In the genomic region with DNA sequence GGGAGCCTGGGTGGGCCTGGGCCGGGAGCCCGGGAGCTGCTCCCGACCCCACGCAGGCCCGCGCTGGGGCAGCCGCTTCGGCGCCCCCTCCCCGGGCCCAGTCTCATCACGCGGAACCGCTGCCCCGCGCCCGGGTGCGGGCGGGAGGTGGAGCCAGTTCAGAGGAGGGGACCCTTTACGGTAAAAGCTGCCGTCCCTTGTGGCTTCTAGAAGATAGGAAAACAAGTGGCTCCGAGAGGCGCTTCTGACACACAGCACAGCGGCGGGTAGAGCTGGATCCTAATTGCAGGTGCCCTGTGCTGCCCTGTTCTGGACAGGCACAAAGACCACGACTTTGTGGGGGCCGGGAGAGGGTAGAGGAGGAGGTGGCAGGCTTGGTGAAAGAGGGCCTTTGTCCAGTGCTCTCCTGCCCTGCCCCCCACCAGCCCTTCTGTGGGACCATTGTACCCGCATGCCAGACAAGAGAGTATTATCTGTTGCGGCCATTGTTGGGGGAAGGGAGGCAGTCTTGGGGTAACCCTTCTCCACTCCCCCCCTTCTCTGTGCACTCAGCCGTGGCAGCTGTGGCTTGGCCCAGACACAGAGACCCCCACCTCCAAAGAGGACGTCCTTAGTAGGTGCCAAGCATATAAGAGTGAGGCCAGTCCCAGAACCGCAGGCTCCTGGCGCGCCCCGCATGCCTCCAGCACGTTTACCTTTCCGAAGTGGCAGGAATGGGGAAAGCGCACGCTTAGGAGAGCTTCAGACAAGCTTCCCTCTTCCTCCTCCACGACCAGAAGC, we compare ENCODE assay signal across 8 cellular contexts. TPM values are rescaled to one million over a fixed set of nuclear protein-coding genes. Genes with fewer than 3 reads are reported as not detected.
DNase-seq lines count a peak whose midpoint lies in the region; ATAC-seq and TF ChIP-seq lines count a peak whose summit lies in the region.

No MANE protein-coding gene starts in this region.

- peaks cover 35% of the 10 kb centered on the region for H3K36me3 Mint-ChIP-seq in activated CD4-positive, alpha-beta T cell treated with anti-CD3 and anti-CD28 coated beads, Interleukin-2, amount 10 ng/mL, durations not matched to agents 7 days and 5 days (ENCODE audit: low read depth)
- H3K36me3 Mint-ChIP-seq in endothelial cell (ENCODE audit: low read depth, unreplicated experiment): peaks cover 18% of the 10 kb centered on the region

- ATAC-seq in thoracic aorta (ENCODE audit: insufficient number of reproducible peaks, low FRiP score, low read depth): no peak

- POLR2A ChIA-PET in activated CD4-positive, alpha-beta T cell treated with anti-CD3 and anti-CD28 coated beads, Interleukin-2, amount 10 ng/mL, durations not matched to agents 7 days and 5 days (lab: Charles Lee): interaction anchor here (0.6 to 3.0 kb wide), 2 partner anchors 37 to 146 kb away, joined by 3 to 7 read pairs; partner anchors contain the start of genes DHX58 and ODAD4

- H3K27ac ChIP-seq in thoracic aorta: peak overlapping the region; percentile 69 to 85

- H3K4me1 Mint-ChIP-seq in activated CD4-positive, alpha-beta T cell treated with anti-CD3 and anti-CD28 coated beads, Interleukin-2, amount 10 ng/mL, durations not matched to agents 7 days and 5 days: peaks cover 51% of the 10 kb centered on the region
- H3K4me1 Mint-ChIP-seq in endothelial cell (ENCODE audit: unreplicated experiment): peaks cover 19% of the 10 kb centered on the region

- peaks cover 4 to 48% of the 10 kb centered on the region in 2 donors for H3K4me1 ChIP-seq in thoracic aorta (ENCODE audit: control insufficient read depth in 1 of 2, low read depth in 2 of 2)

- TF ChIP-seq CTCF in endothelial cell (IDR thresholded peaks at IDR 0.05; ENCODE audit: unreplicated experiment): no peak
- no peak for TF ChIP-seq CTCF in thoracic aorta (IDR thresholded peaks at IDR 0.05)

- H3K4me3 Mint-ChIP-seq in activated CD4-positive, alpha-beta T cell treated with anti-CD3 and anti-CD28 coated beads, Interleukin-2, amount 10 ng/mL, durations not matched to agents 7 days and 5 days: peak overlapping the region; percentile 84
- H3K4me3 Mint-ChIP-seq in endothelial cell (ENCODE audit: unreplicated experiment): peak overlapping the region; percentile 81

- DNase-seq in NCI-H1092 treated with DMSO at 0.1 percent for 48 hours (lab: John Stamatoyannopoulos, UW): peak; percentile 27
- DNase-seq in NCI-H1092 (lab: John Stamatoyannopoulos, UW): no peak
- DNase-seq in HK-2 (ENCODE audit: unreplicated experiment): peak; percentile 41
- DNase-seq in activated CD4-positive, alpha-beta T cell treated with anti-CD3 and anti-CD28 coated beads, Interleukin-2, amount 10 ng/mL, durations not matched to agents 7 days and 5 days: peak; percentile 57
- no peak for DNase-seq in endothelial cell (ENCODE audit: low spot score)
- DNase-seq in myocyte (ENCODE audit: low read depth): peak; percentile 30
- DNase-seq in thoracic aorta (ENCODE audit: low spot score): no peak
- DNase-seq in NK-92 treated with Interleukin-12 subunit alpha and Interleukin-12 subunit beta, amount 100 ng/mL, for 24 hours (lab: John Stamatoyannopoulos, UW): no peak

- peaks cover 4% of the 10 kb centered on the region for H3K27me3 Mint-ChIP-seq in activated CD4-positive, alpha-beta T cell treated with anti-CD3 and anti-CD28 coated beads, Interleukin-2, amount 10 ng/mL, durations not matched to agents 7 days and 5 days
- peaks cover 30% of the 10 kb centered on the region for H3K27me3 Mint-ChIP-seq in endothelial cell (ENCODE audit: unreplicated experiment)

- peak overlapping the region; percentile 93 for H3K4me3 ChIP-seq in thoracic aorta

- no peaks in the 10 kb centered on the region for H3K9me3 Mint-ChIP-seq in activated CD4-positive, alpha-beta T cell treated with anti-CD3 and anti-CD28 coated beads, Interleukin-2, amount 10 ng/mL, durations not matched to agents 7 days and 5 days
- H3K9me3 Mint-ChIP-seq in endothelial cell (ENCODE audit: unreplicated experiment): no peaks in the 10 kb centered on the region

- CTCF ChIA-PET in activated CD4-positive, alpha-beta T cell treated with anti-CD3 and anti-CD28 coated beads, Interleukin-2, amount 10 ng/mL, durations not matched to agents 7 days and 5 days (lab: Charles Lee): interaction anchor here (0.6 to 2.0 kb wide), 4 partner anchors 37 to 147 kb away, joined by 3 to 8 read pairs (median 4); partner anchors contain the start of genes DHX58 and ODAD4

- no peaks in the 10 kb centered on the region for H3K9me3 ChIP-seq in thoracic aorta

- no peaks in the 10 kb centered on the region for H3K27me3 ChIP-seq in thoracic aorta (replicated peaks; ENCODE audit: insufficient read depth)

- H3K27ac Mint-ChIP-seq in activated CD4-positive, alpha-beta T cell treated with anti-CD3 and anti-CD28 coated beads, Interleukin-2, amount 10 ng/mL, durations not matched to agents 7 days and 5 days: peak overlapping the region; percentile 91
- peak overlapping the region; percentile 6 for H3K27ac Mint-ChIP-seq in endothelial cell (ENCODE audit: unreplicated experiment)

- H3K36me3 ChIP-seq in thoracic aorta: peaks cover 13% of the 10 kb centered on the region

RNA-seq across cellular contexts. Expression of gene CNP, which starts 0.7 kb away (rescaled TPM):
- total RNA-seq in activated CD4-positive, alpha-beta T cell treated with anti-CD3 and anti-CD28 coated beads, Interleukin-2, amount 10 ng/mL, durations not matched to agents 7 days and 5 days: 10 to 100 TPM; 81.2 to 97.5 TPM
- total RNA-seq in endothelial cell (ENCODE audit: unreplicated experiment): 82.1 TPM
- total RNA-seq in myocyte: 64.0 and 66.1 TPM in 2 replicates
- 75.3 TPM for polyA plus RNA-seq in myocyte (2012)
- 10 to 100 TPM; 32.4 to 56.3 TPM for total RNA-seq in thoracic aorta

RNA-seq across cellular contexts. Expression of gene ODAD4, which starts 36.9 kb away (rescaled TPM):
- under 1 TPM; 0.40 to 0.42 TPM for total RNA-seq in activated CD4-positive, alpha-beta T cell treated with anti-CD3 and anti-CD28 coated beads, Interleukin-2, amount 10 ng/mL, durations not matched to agents 7 days and 5 days
- total RNA-seq in endothelial cell (ENCODE audit: unreplicated experiment) (2.2 TPM), myocyte (0.57 and 1.8 TPM in 2 replicates), thoracic aorta (1 to 10 TPM; 1.1 to 2.2 TPM)
- 1.8 TPM for polyA plus RNA-seq in myocyte (2012)

RNA-seq across cellular contexts. Expression of gene ACLY, which starts 48.6 kb away (rescaled TPM):
- total RNA-seq in activated CD4-positive, alpha-beta T cell treated with anti-CD3 and anti-CD28 coated beads, Interleukin-2, amount 10 ng/mL, durations not matched to agents 7 days and 5 days: 100 to 1,000 TPM; 143 to 150 TPM
- total RNA-seq in endothelial cell (ENCODE audit: unreplicated experiment) (376 TPM), myocyte (107 and 165 TPM in 2 replicates), thoracic aorta (10 to 100 TPM; 76.3 to 81.5 TPM)
- polyA plus RNA-seq in myocyte (2012): 124 TPM

RNA-seq across cellular contexts. Expression of gene DNAJC7, which starts 49.9 kb away (rescaled TPM):
- 10 to 100 TPM; 93.3 to 94.8 TPM for total RNA-seq in activated CD4-positive, alpha-beta T cell treated with anti-CD3 and anti-CD28 coated beads, Interleukin-2, amount 10 ng/mL, durations not matched to agents 7 days and 5 days
- 92.8 TPM for total RNA-seq in endothelial cell (ENCODE audit: unreplicated experiment)
- total RNA-seq in myocyte: 85.9 and 103 TPM in 2 replicates
- polyA plus RNA-seq in myocyte (2012): 68.9 TPM
- total RNA-seq in thoracic aorta: 10 to 100 TPM; 61.2 to 80.6 TPM

RNA-seq across cellular contexts. Expression of gene NKIRAS2, which starts 52.6 kb away (rescaled TPM):
- total RNA-seq in activated CD4-positive, alpha-beta T cell treated with anti-CD3 and anti-CD28 coated beads, Interleukin-2, amount 10 ng/mL, durations not matched to agents 7 days and 5 days: 10 to 100 TPM; 23.3 to 25.5 TPM
- 67.4 TPM for total RNA-seq in endothelial cell (ENCODE audit: unreplicated experiment)
- total RNA-seq in myocyte: 72.2 and 88.1 TPM in 2 replicates
- 81.5 TPM for polyA plus RNA-seq in myocyte (2012)
- 10 to 100 TPM; 43.8 to 46.2 TPM for total RNA-seq in thoracic aorta

Comparison
In these comparisons a context has a peak if more than half of its experiments do, and no peak if none do; other contexts are left out.
1. DNase-seq: peak in NCI-H1092 treated with DMSO at 0.1 percent for 48 hours (single experiment), HK-2 (single experiment), activated CD4-positive, alpha-beta T cell treated with anti-CD3 and anti-CD28 coated beads, Interleukin-2, amount 10 ng/mL, durations not matched to agents 7 days and 5 days (single experiment) and myocyte (single experiment); none in NCI-H1092 (single experiment), endothelial cell (single experiment), thoracic aorta (single experiment) and NK-92 treated with Interleukin-12 subunit alpha and Interleukin-12 subunit beta, amount 100 ng/mL, for 24 hours (single experiment).